ENCODE assay signal across 15 cellular contexts in genomic region chr4:23337292-23337691, GRCh38.
DNase-seq lines count a peak whose midpoint lies in the region; FAIRE-seq and TF ChIP-seq lines count a peak whose summit lies in the region.
"Had no signal": no experiment of that assay in that cellular context is flagged by ENCODE, and none has a peak within 500 bp of the region (broad histone marks: within the 10 kb centered on the region; RNA-seq: fewer than 3 reads in every experiment).

No MANE protein-coding gene starts in this region.

- peak; percentile 5 for DNase-seq in NAMALWA (ENCODE audit: low spot score)
- peak; percentile 20 for DNase-seq in bronchial epithelial cell (ENCODE audit: low read depth)
- DNase-seq in mesothelial cell of epicardium (ENCODE audit: low spot score in 2 of 2, unreplicated experiment in 2 of 2), result no peak
- no peak for DNase-seq in activated CD4-positive, alpha-beta T cell treated with anti-CD3 and anti-CD28 coated beads, Interleukin-2, amount 10 ng/mL, durations not matched to agents 7 days and 5 days
- no peak for DNase-seq in NCI-H1417 treated with DMSO at 0.1 percent for 48 hours (lab: John Stamatoyannopoulos, UW)
- DNase-seq in Peyer's patch, result no peak
- no peak for DNase-seq in HEK293T (ENCODE audit: extremely low spot score)
- DNase-seq: activated effector memory CD4-positive, alpha-beta T cell treated with anti-CD3 and anti-CD28 coated beads, Interleukin-2, amount 50 U/mL, for 16 hours; CD8-positive, alpha-beta T cell; KG1; stimulated activated CD4-positive, alpha-beta T cell treated with anti-CD3 and anti-CD28 coated beads, Interleukin-2, amount 100 ng/mL, for 24 hours; stimulated activated naive CD8-positive, alpha-beta T cell treated with anti-CD3 and anti-CD28 coated beads, Interleukin-15, Interleukin-2, amounts not matched to agents 100 U/mL and 50 U/mL, for 24 hours had no signal

- TF ChIP-seq POLR2A in Peyer's patch (IDR thresholded peaks at IDR 0.05), result no peak

- peaks cover 6% of the 10 kb centered on the region for H3F3A ChIP-seq in DOHH2 (ENCODE audit: control insufficient read depth, insufficient read depth)

- H3K36me3 ChIP-seq in DOHH2 (ENCODE audit: control insufficient read depth, low read length) (peaks cover 8% of the 10 kb centered on the region), bronchial epithelial cell (ENCODE audit: control insufficient read depth, insufficient read depth, low read length) (no peaks in the 10 kb centered on the region), Peyer's patch (no peaks in the 10 kb centered on the region)
- H3K36me3 ChIP-seq: HAP-1 had no signal

- H3K9me3 Mint-ChIP-seq in mesothelial cell of epicardium, result no peaks in the 10 kb centered on the region
- no peaks in the 10 kb centered on the region for H3K9me3 Mint-ChIP-seq in activated CD4-positive, alpha-beta T cell treated with anti-CD3 and anti-CD28 coated beads, Interleukin-2, amount 10 ng/mL, durations not matched to agents 7 days and 5 days

- POLR2A ChIA-PET in activated CD4-positive, alpha-beta T cell treated with anti-CD3 and anti-CD28 coated beads, Interleukin-2, amount 10 ng/mL, durations not matched to agents 7 days and 5 days (lab: Charles Lee), result no interaction called here
- POLR2A ChIA-PET in HEK293T (lab: Yijun Ruan, JAX), result no interaction called here

- no peaks in the 10 kb centered on the region for H3K9me3 ChIP-seq in DOHH2 (ENCODE audit: control insufficient read depth, insufficient read depth, low read length)
- H3K9me3 ChIP-seq in Peyer's patch, result no peaks in the 10 kb centered on the region
- H3K9me3 ChIP-seq: HAP-1 had no signal

- H3K4me1 Mint-ChIP-seq in mesothelial cell of epicardium, result no peaks in the 10 kb centered on the region
- peaks cover 25% of the 10 kb centered on the region for H3K4me1 Mint-ChIP-seq in activated CD4-positive, alpha-beta T cell treated with anti-CD3 and anti-CD28 coated beads, Interleukin-2, amount 10 ng/mL, durations not matched to agents 7 days and 5 days

- FAIRE-seq in bronchial epithelial cell (lab: Jason Lieb, UNC), result no peak

- no peaks in the 10 kb centered on the region for H3K9me2 ChIP-seq in DOHH2 (replicated peaks; ENCODE audit: control insufficient read depth, low read length)

- H3K27ac Mint-ChIP-seq in mesothelial cell of epicardium, result no peak overlapping the region
- H3K27ac Mint-ChIP-seq in activated CD4-positive, alpha-beta T cell treated with anti-CD3 and anti-CD28 coated beads, Interleukin-2, amount 10 ng/mL, durations not matched to agents 7 days and 5 days, result no peak overlapping the region
- H3K27ac Mint-ChIP-seq: CD8-positive, alpha-beta T cell had no signal

- H3K27ac ChIP-seq in DOHH2 (ENCODE audit: low read depth, low read length), result no peak overlapping the region
- no peak overlapping the region for H3K27ac ChIP-seq in Peyer's patch
- H3K27ac ChIP-seq: SK-N-MC had no signal

- CTCF ChIA-PET in activated CD4-positive, alpha-beta T cell treated with anti-CD3 and anti-CD28 coated beads, Interleukin-2, amount 10 ng/mL, durations not matched to agents 7 days and 5 days (lab: Charles Lee), result no interaction called here
- CTCF ChIA-PET in HEK293T (lab: Yijun Ruan, JAX), result no interaction called here

- no peak overlapping the region for H3K4me2 ChIP-seq in DOHH2 (ENCODE audit: low read length)

- H3K4me1 ChIP-seq in DOHH2 (ENCODE audit: control insufficient read depth, low read length) (peaks cover 41% of the 10 kb centered on the region), Peyer's patch (no peaks in the 10 kb centered on the region)
- H3K4me1 ChIP-seq: HAP-1 had no signal

- peaks cover 14% of the 10 kb centered on the region for H3K27me3 Mint-ChIP-seq in mesothelial cell of epicardium (ENCODE audit: low read depth)
- peaks cover 1% of the 10 kb centered on the region for H3K27me3 Mint-ChIP-seq in activated CD4-positive, alpha-beta T cell treated with anti-CD3 and anti-CD28 coated beads, Interleukin-2, amount 10 ng/mL, durations not matched to agents 7 days and 5 days

- H3K27me3 ChIP-seq in DOHH2 (ENCODE audit: control insufficient read depth, low read length) (no peaks in the 10 kb centered on the region), bronchial epithelial cell (ENCODE audit: control insufficient read depth, insufficient read depth, low read length) (no peaks in the 10 kb centered on the region), Peyer's patch (no peaks in the 10 kb centered on the region)

- H3K4me3 Mint-ChIP-seq in mesothelial cell of epicardium, result no peak overlapping the region
- H3K4me3 Mint-ChIP-seq in activated CD4-positive, alpha-beta T cell treated with anti-CD3 and anti-CD28 coated beads, Interleukin-2, amount 10 ng/mL, durations not matched to agents 7 days and 5 days, result no peak overlapping the region
- H3K4me3 Mint-ChIP-seq: CD8-positive, alpha-beta T cell had no signal

- H3K36me3 Mint-ChIP-seq in mesothelial cell of epicardium, result no peaks in the 10 kb centered on the region
- no peaks in the 10 kb centered on the region for H3K36me3 Mint-ChIP-seq in activated CD4-positive, alpha-beta T cell treated with anti-CD3 and anti-CD28 coated beads, Interleukin-2, amount 10 ng/mL, durations not matched to agents 7 days and 5 days (ENCODE audit: low read depth)
- H3K36me3 Mint-ChIP-seq: CD8-positive, alpha-beta T cell had no signal

- H4K20me1 ChIP-seq in DOHH2 (ENCODE audit: control insufficient read depth, insufficient read depth, low read depth, low read length), result no peaks in the 10 kb centered on the region

- H3K4me3 ChIP-seq in DOHH2 (ENCODE audit: low read length), result no peak overlapping the region
- no peak overlapping the region for H3K4me3 ChIP-seq in bronchial epithelial cell (ENCODE audit: low read depth, low read length)
- no peak overlapping the region for H3K4me3 ChIP-seq in Peyer's patch
- H3K4me3 ChIP-seq: HAP-1, SK-N-MC had no signal

- H3K79me2 ChIP-seq in DOHH2 (ENCODE audit: control insufficient read depth, low read length), result no peaks in the 10 kb centered on the region

- TF ChIP-seq CTCF in DOHH2 (IDR thresholded peaks at IDR 0.05; ENCODE audit: low read depth, low read length, poor library complexity, severe bottlenecking) (peak; percentile 48), bronchial epithelial cell (IDR thresholded peaks at IDR 0.05; ENCODE audit: insufficient read depth, low read length, severe bottlenecking) (peak; percentile 34), mesothelial cell of epicardium (IDR thresholded peaks at IDR 0.05; ENCODE audit: unreplicated experiment) (peak; percentile 57), Peyer's patch (IDR thresholded peaks at IDR 0.05) (no peak)

TF ChIP-seq in HEK293T, 16 proteins besides CTCF, POLR2A, EP300 and RAD21:
- TF ChIP-seq SP1 (IDR thresholded peaks at IDR 0.05) (no peak), ZNF384 (IDR thresholded peaks at IDR 0.05) (no peak), FOXA1 (IDR thresholded peaks at IDR 0.05) (no peak), FOXM1 (IDR thresholded peaks at IDR 0.05; ENCODE audit: borderline replicate concordance) (no peak)
- TF ChIP-seq, protein P1, sequence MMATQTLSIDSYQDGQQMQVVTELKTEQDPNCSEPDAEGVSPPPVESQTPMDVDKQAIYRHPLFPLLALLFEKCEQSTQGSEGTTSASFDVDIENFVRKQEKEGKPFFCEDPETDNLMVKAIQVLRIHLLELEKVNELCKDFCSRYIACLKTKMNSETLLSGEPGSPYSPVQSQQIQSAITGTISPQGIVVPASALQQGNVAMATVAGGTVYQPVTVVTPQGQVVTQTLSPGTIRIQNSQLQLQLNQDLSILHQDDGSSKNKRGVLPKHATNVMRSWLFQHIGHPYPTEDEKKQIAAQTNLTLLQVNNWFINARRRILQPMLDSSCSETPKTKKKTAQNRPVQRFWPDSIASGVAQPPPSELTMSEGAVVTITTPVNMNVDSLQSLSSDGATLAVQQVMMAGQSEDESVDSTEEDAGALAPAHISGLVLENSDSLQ (IDR thresholded peaks at IDR 0.05), result no peak

Comparison
In these comparisons a context has a peak if more than half of its experiments do, and no peak if none do; other contexts are left out.
1. CTCF ChIP-seq: peak in DOHH2 (single experiment), bronchial epithelial cell (single experiment) and mesothelial cell of epicardium (single experiment); none in Peyer's patch (0 of 6).
2. DNase-seq: peak in NAMALWA (single experiment) and bronchial epithelial cell (single experiment); none in mesothelial cell of epicardium (0 of 2), activated CD4-positive, alpha-beta T cell treated with anti-CD3 and anti-CD28 coated beads, Interleukin-2, amount 10 ng/mL, durations not matched to agents 7 days and 5 days (single experiment), NCI-H1417 treated with DMSO at 0.1 percent for 48 hours (single experiment), Peyer's patch (0 of 3) and HEK293T (single experiment).